Comparison of ENCODE assay signal across 21 cellular contexts in the genomic region with DNA sequence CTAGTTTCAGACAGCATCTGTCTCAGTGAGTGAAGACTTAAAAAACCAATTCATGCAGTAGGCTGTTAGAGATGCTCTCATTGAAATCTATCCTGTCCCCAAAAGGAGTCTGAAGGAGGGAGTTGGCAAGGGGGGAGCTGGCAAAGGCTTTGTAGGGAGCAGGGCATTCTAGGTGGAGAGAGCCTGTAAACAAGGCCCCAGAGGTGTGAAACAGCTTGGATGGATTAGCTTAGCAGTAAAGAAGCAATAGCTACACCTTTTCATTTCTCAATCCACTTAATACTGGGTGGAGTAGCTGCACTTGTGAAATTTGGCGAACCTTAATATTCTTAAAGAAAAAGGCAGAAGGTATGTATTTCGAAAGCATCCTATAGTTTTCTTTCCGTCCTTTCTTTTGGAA.
A peak's percentile ranks its signal among the peaks of the same experiment; 100 is the strongest.
DNase-seq lines count a peak whose midpoint lies in the region; ATAC-seq and TF ChIP-seq lines count a peak whose summit lies in the region.
"Had no signal": no experiment of that assay in that cellular context is flagged by ENCODE, and none has a peak within 500 bp of the region (broad histone marks: within the 10 kb centered on the region; RNA-seq: fewer than 3 reads in every experiment).

No MANE protein-coding gene starts in this region.

- 87 to 93% methylated on average over 3 of the region's 3 CpGs for WGBS in tibial nerve, 2 donors

- TF ChIP-seq POLR2A in tibial nerve (IDR thresholded peaks at IDR 0.05) = no peak

- TF ChIP-seq EP300 in tibial nerve (IDR thresholded peaks at IDR 0.05) = no peak

- H3K27ac ChIP-seq in tibial nerve = peak overlapping the region in 3 of 4 donors; percentile 30 to 88 (median 82)
- H3K27ac ChIP-seq: BLaER1 treated with 17β-estradiol and CSF1 and Interleukin-3, amounts not matched to agents 10 nM and 100 nM; PC-9; SK-N-MC had no signal

- H3K4me1 ChIP-seq in tibial nerve = peaks cover 0 to 79% (median 26%) of the 10 kb centered on the region in 4 donors

- no peak for TF ChIP-seq CTCF in tibial nerve (IDR thresholded peaks at IDR 0.05)

- no peak overlapping the region for H3K4me3 ChIP-seq in tibial nerve
- H3K4me3 ChIP-seq: BLaER1 treated with 17β-estradiol and CSF1 and Interleukin-3, amounts not matched to agents 10 nM and 100 nM; PC-9; SK-N-MC had no signal

- H3K36me3 ChIP-seq in tibial nerve = no peaks in the 10 kb centered on the region
- H3K36me3 ChIP-seq: BLaER1 treated with 17β-estradiol and CSF1 and Interleukin-3, amounts not matched to agents 10 nM and 100 nM had no signal

- H3K9me3 ChIP-seq in tibial nerve = no peaks in the 10 kb centered on the region
- H3K9me3 ChIP-seq: BLaER1 treated with 17β-estradiol and CSF1 and Interleukin-3, amounts not matched to agents 10 nM and 100 nM had no signal

- no peaks in the 10 kb centered on the region for H3K27me3 ChIP-seq in tibial nerve
- H3K27me3 ChIP-seq: BLaER1 treated with 17β-estradiol and CSF1 and Interleukin-3, amounts not matched to agents 10 nM and 100 nM had no signal

- DNase-seq in NCI-H2171 treated with DMSO at 0.1 percent for 48 hours (lab: John Stamatoyannopoulos, UW) (peak; percentile 12), NCI-H2171 (lab: John Stamatoyannopoulos, UW) (no peak), NCI-H524 (lab: John Stamatoyannopoulos, UW) (peak; percentile 80 to 93), tibial nerve (ENCODE audit: low spot score in 2 of 2) (no peak), hepatic stellate cell (ENCODE audit: low spot score) (no peak), HT-29 (ENCODE audit: low spot score) (no peak)
- DNase-seq: 8988T; Caco-2; CD4-positive, alpha-beta memory T cell; DMS53; GDM1; NCI-H1105 treated with DMSO at 0.1 percent for 48 hours; NCI-H2029 treated with DMSO at 0.1 percent for 48 hours; NCI-H526 treated with DMSO at 0.1 percent for 48 hours; RPMI8226; SHP77 treated with DMSO at 0.1 percent for 48 hours had no signal

- ATAC-seq in esophagus mucosa (peak; percentile 74), HG03571 (IDR thresholded peaks at IDR 0.05; ENCODE audit: unreplicated experiment) (no peak)

Comparison
In these comparisons a context has a peak if more than half of its experiments do, and no peak if none do; other contexts are left out.
1. DNase-seq: peak in NCI-H2171 treated with DMSO at 0.1 percent for 48 hours (single experiment) and NCI-H524 (2 of 2); none in NCI-H2171 (single experiment), tibial nerve (0 of 2), hepatic stellate cell (single experiment) and HT-29 (single experiment).